13 cellular contexts compared by ENCODE assay signal in genomic region chr1:46595127-46595526, GRCh38. TPM values are rescaled to one million over a fixed set of nuclear protein-coding genes. Genes with fewer than 3 reads are reported as not detected.
A peak's percentile ranks its signal among the peaks of the same experiment; 100 is the strongest.
DNase-seq lines count a peak whose midpoint lies in the region; ATAC-seq lines count a peak whose summit lies in the region.
"Had no signal": no experiment of that assay in that cellular context is flagged by ENCODE, and none has a peak within 500 bp of the region (broad histone marks: within the 10 kb centered on the region; RNA-seq: fewer than 3 reads in every experiment).

No MANE protein-coding gene starts in this region.

- H3K9ac ChIP-seq in skeletal muscle tissue (ENCODE audit: low read depth in 1 of 3, low read length in 3 of 3) = no peak overlapping the region

- H3K9me3 ChIP-seq in skeletal muscle tissue (ENCODE audit: control insufficient read depth in 3 of 3, low read length in 3 of 3) = no peaks in the 10 kb centered on the region
- H3K9me3 ChIP-seq: SJSA1 had no signal

- peaks cover 2 to 22% (median 15%) of the 10 kb centered on the region in 3 donors for H3K4me1 ChIP-seq in skeletal muscle tissue (ENCODE audit: control insufficient read depth in 3 of 3, insufficient read depth in 3 of 3, low read length in 3 of 3)

- peaks cover 26 to 33% (median 33%) of the 10 kb centered on the region in 3 donors for H3K36me3 ChIP-seq in skeletal muscle tissue (ENCODE audit: control insufficient read depth in 3 of 3, insufficient read depth in 3 of 3, low read length in 3 of 3)

- no peaks in the 10 kb centered on the region for H3K27me3 ChIP-seq in skeletal muscle tissue (ENCODE audit: control insufficient read depth in 3 of 3, insufficient read depth in 3 of 3, low read length in 3 of 3)
- H3K27me3 ChIP-seq: brain microvascular endothelial cell, SJSA1 had no signal

- peak; percentile 32 for DNase-seq in GM03348 (ENCODE audit: low spot score)
- peak; percentile 79 for DNase-seq in SIG-M5 treated with dmso at 0.1 percent for 504 hours (lab: John Stamatoyannopoulos, UW; ENCODE audit: unreplicated experiment)
- DNase-seq in Right ventricle myocardium inferior (ENCODE audit: missing footprints) = peak; percentile 88
- no peak for DNase-seq in DMS53 (lab: John Stamatoyannopoulos, UW)
- DNase-seq in NCI-H146 (lab: John Stamatoyannopoulos, UW) = no peak
- DNase-seq: activated CD8-positive, alpha-beta memory T cell treated with anti-CD3 and anti-CD28 coated beads for 24 hours; brain microvascular endothelial cell; stimulated activated CD8-positive, alpha-beta memory T cell treated with anti-CD3 and anti-CD28 coated beads, Interleukin-4, amount 100 ng/mL, for 48 hours had no signal

- ATAC-seq in Right ventricle myocardium inferior = peak; percentile 75
- no peak for ATAC-seq in GM18520 (IDR thresholded peaks at IDR 0.05; ENCODE audit: unreplicated experiment)

- intact Hi-C loops in Right ventricle myocardium inferior (cut with DNase I) = no loop called here

- H3K4me3 ChIP-seq in skeletal muscle tissue (ENCODE audit: low read length in 3 of 3) = no peak overlapping the region
- H3K4me3 ChIP-seq: SJSA1 had no signal

- peak overlapping the region; percentile 57 for H3K27ac ChIP-seq in skeletal muscle tissue (ENCODE audit: low read depth, low read length)
- H3K27ac ChIP-seq: brain microvascular endothelial cell, SJSA1 had no signal

RNA-seq across cellular contexts. Expression of gene MKNK1, which starts 8.9 kb away (rescaled TPM):
- total RNA-seq in Right ventricle myocardium inferior (39.8 TPM), skeletal muscle tissue (20.4 TPM)

RNA-seq across cellular contexts. Expression of gene MOB3C, which starts 21.5 kb away (rescaled TPM):
- total RNA-seq in Right ventricle myocardium inferior (13.9 TPM), skeletal muscle tissue (14.1 TPM)

RNA-seq across cellular contexts. Expression of gene KNCN, which starts 43.7 kb away (rescaled TPM):
- total RNA-seq in Right ventricle myocardium inferior = not detected
- not detected for total RNA-seq in skeletal muscle tissue
- total RNA-seq: HT1080, liver, SJSA1 had no signal

Comparison
In these comparisons a context has a peak if more than half of its experiments do, and no peak if none do; other contexts are left out.
1. DNase-seq: peak in GM03348 (single experiment), SIG-M5 treated with dmso at 0.1 percent for 504 hours (single experiment) and Right ventricle myocardium inferior (single experiment); none in DMS53 (single experiment) and NCI-H146 (single experiment).